ENCODE assay signal across 10 cellular contexts in genomic region chr21:34891610-34891943, GRCh38.
DNase-seq lines count a peak whose midpoint lies in the region; ATAC-seq and TF ChIP-seq lines count a peak whose summit lies in the region.
"Had no signal": no experiment of that assay in that cellular context is flagged by ENCODE, and none has a peak within 500 bp of the region (broad histone marks: within the 10 kb centered on the region; RNA-seq: fewer than 3 reads in every experiment).

No MANE protein-coding gene starts in this region.

- H3K9me3 Mint-ChIP-seq in HFFc6 (peaks cover 7% of the 10 kb centered on the region; the same call in 1 of the 2 replicates), naive B cell (peaks cover 0 to under 1% (median 0%) of the 10 kb centered on the region in 7 donors)

- H3K4me3 Mint-ChIP-seq in HFFc6 (peak overlapping the region; percentile 83), naive B cell (peak overlapping the region in 5 of 8 donors; percentile 74 to 92 (median 82))

- peaks cover 27% of the 10 kb centered on the region for H3K36me3 Mint-ChIP-seq in HFFc6 (ENCODE audit: low read depth)
- peaks cover 3 to 6% of the 10 kb centered on the region in 2 donors for H3K36me3 Mint-ChIP-seq in naive B cell

- H3K27me3 Mint-ChIP-seq in HFFc6 (ENCODE audit: insufficient read depth) (peaks cover 13% of the 10 kb centered on the region), naive B cell (no peaks in the 10 kb centered on the region)

- TF ChIP-seq CTCF in HFFc6 (IDR thresholded peaks at IDR 0.05): no peak
- TF ChIP-seq CTCF in choroid plexus epithelial cell (conservative IDR thresholded peaks at IDR 0.05; ENCODE audit: low read depth, low read length): no peak

- H3K4me3 ChIP-seq in ACC112 (ENCODE audit: low read depth, low read length): peak overlapping the region; percentile 94
- peak overlapping the region; percentile 94 for H3K4me3 ChIP-seq in choroid plexus epithelial cell (ENCODE audit: low read depth, low read length)
- H3K4me3 ChIP-seq: body of pancreas had no signal

- H3K27ac Mint-ChIP-seq in HFFc6 (peak overlapping the region; percentile 94), naive B cell (peak overlapping the region in 3 of 6 donors; percentile 63 to 92 (median 79))

- H3K79me2 ChIP-seq in ACC112 (ENCODE audit: control insufficient read depth, insufficient read depth, low read length, unreplicated experiment): peaks cover 17% of the 10 kb centered on the region

- no peaks in the 10 kb centered on the region for H3K27me3 ChIP-seq in ACC112 (ENCODE audit: insufficient read depth, low read length)

- H3K4me1 ChIP-seq in ACC112 (ENCODE audit: control insufficient read depth, insufficient read depth, low read length, unreplicated experiment): no peaks in the 10 kb centered on the region

- DNase-seq in HFFc6 (no peak), choroid plexus epithelial cell (ENCODE audit: low read depth) (no peak), naive B cell (no peak), NCI-H1436 treated with DMSO at 0.1 percent for 48 hours (lab: John Stamatoyannopoulos, UW) (no peak), GOT3 (lab: John Stamatoyannopoulos, UW) (no peak), NCI-H748 treated with DMSO at 0.1 percent for 48 hours (lab: John Stamatoyannopoulos, UW) (no peak), NCI-H187 (lab: John Stamatoyannopoulos, UW) (no peak)

- H2AFZ ChIP-seq in ACC112 (ENCODE audit: low read length, unreplicated experiment): peak overlapping the region; percentile 56

- H3K27ac ChIP-seq in ACC112 (ENCODE audit: low read depth, low read length): peak overlapping the region; percentile 99

- H3K4me1 Mint-ChIP-seq in HFFc6 (ENCODE audit: low read depth) (peaks cover 36% of the 10 kb centered on the region), naive B cell (peaks cover 28 to 43% (median 37%) of the 10 kb centered on the region in 3 donors)

- H3K36me3 ChIP-seq in ACC112 (ENCODE audit: insufficient read depth, low read length): no peaks in the 10 kb centered on the region
- H3K36me3 ChIP-seq: sigmoid colon had no signal

- ATAC-seq in naive B cell (ENCODE audit: low read depth in 2 of 2): no peak
- ATAC-seq: body of pancreas had no signal
